Comparison of ENCODE assay signal across 1 cellular context in the genomic region with DNA sequence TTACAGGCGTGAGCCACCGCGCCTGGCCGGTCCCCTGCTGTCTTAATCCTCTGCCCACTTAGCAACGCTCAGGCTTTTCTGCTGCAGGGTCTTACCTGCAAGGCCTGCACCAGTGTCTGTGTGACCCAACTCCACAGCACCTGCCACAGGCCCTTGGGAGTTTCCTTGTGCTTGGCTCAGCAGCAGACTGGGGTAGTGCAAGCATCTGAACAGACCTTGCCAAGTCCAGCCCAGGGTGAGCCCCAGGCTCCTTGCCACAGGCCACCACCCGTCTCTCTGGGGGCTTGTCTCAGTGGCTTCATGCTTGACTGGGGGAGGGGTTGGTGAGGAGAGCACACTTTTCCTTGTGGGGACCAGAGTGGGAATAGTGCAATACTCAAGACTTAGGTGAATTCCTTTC.
TF ChIP-seq lines count a peak whose summit lies in the region.

No MANE protein-coding gene starts in this region.

TF ChIP-seq in H1, 55 proteins besides CTCF, POLR2A, EP300 and RAD21:
- TF ChIP-seq SRF (IDR thresholded peaks at IDR 0.05; ENCODE audit: low read depth, low read length) (no peak), NANOG (IDR thresholded peaks at IDR 0.05; ENCODE audit: insufficient read depth, low read depth, low read length, poor library complexity, severe bottlenecking) (no peak), SP4 (IDR thresholded peaks at IDR 0.05; ENCODE audit: low read length) (no peak), SUZ12 (IDR thresholded peaks at IDR 0.05; ENCODE audit: low read length) (no peak), USF2 (IDR thresholded peaks at IDR 0.05; ENCODE audit: low read length) (no peak), ZNF274 (IDR thresholded peaks at IDR 0.05; ENCODE audit: borderline replicate concordance, extremely low read depth, low read length) (no peak), GABPA (IDR thresholded peaks at IDR 0.05; ENCODE audit: borderline replicate concordance, insufficient read depth, low read length) (no peak), TAF1 (IDR thresholded peaks at IDR 0.05; ENCODE audit: low read depth, low read length) (no peak), NRF1 (IDR thresholded peaks at IDR 0.05; ENCODE audit: low read depth, low read length) (no peak), CBX5 (IDR thresholded peaks at IDR 0.05; ENCODE audit: low read depth, low read length) (no peak), JUND (IDR thresholded peaks at IDR 0.05; ENCODE audit: low read length) (no peak), TBP (IDR thresholded peaks at IDR 0.05; ENCODE audit: low read depth, low read length) (no peak)
- TF ChIP-seq, protein P1, sequence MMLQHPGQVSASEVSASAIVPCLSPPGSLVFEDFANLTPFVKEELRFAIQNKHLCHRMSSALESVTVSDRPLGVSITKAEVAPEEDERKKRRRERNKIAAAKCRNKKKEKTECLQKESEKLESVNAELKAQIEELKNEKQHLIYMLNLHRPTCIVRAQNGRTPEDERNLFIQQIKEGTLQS (IDR thresholded peaks at IDR 0.05; ENCODE audit: insufficient read depth, low read depth, low read length), result no peak
